In the genomic region with DNA sequence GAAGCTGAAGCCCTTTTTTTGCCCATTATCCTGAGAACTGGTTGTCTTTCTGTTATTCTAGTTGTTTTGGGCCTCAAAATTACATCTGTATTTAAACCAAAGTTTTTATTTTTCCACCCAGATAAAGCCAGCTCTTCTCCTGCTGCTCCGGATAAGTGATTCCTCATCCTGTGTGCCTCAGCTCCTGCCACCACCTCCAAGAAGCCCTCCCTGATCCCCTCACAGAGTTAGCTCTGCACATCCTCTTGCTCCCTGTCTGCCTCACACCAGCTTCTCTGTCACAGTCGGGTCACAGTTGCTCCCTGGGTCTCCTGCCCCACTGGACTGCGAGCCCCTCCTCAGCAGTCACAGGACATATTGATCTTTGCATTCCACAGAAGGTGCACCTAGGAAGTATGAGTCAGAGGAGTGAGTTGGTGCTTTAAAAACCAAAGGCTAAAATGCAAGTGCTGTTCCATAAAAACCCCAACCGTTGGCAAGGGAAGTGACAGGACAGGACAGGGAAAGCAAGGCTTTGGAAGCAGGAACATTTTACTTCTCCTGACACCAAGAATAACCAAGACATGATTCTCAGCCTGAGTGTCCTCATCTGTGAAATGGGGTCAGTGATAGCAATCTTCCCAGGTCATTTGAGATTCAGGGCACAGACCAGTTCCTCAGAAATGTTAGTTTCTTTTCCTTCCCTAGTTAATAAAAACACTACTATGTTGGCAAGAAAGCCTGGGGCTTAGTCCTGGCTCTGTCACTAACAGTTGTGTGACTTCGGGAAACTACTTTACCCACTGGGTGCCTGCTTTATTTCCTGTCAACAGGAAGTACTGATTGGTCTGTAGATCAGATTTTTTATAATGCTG, we compare ENCODE assay signal across 11 cellular contexts. TPM values are rescaled to one million over a fixed set of nuclear protein-coding genes. Genes with fewer than 3 reads are reported as not detected.
DNase-seq lines count a peak whose midpoint lies in the region; TF ChIP-seq lines count a peak whose summit lies in the region.
"Had no signal": no experiment of that assay in that cellular context is flagged by ENCODE, and none has a peak within 500 bp of the region (broad histone marks: within the 10 kb centered on the region; RNA-seq: fewer than 3 reads in every experiment).

No MANE protein-coding gene starts in this region.

- no peaks in the 10 kb centered on the region for H3K36me3 ChIP-seq in Peyer's patch
- H3K36me3 ChIP-seq in sigmoid colon: no peaks in the 10 kb centered on the region
- H3K36me3 ChIP-seq: upper lobe of left lung had no signal

- H3K27me3 ChIP-seq in Peyer's patch: no peaks in the 10 kb centered on the region
- H3K27me3 ChIP-seq in sigmoid colon: no peaks in the 10 kb centered on the region
- H3K27me3 ChIP-seq: upper lobe of left lung had no signal

- peaks cover 60% of the 10 kb centered on the region for H3K4me1 Mint-ChIP-seq in Calu3 (ENCODE audit: low read depth, unreplicated experiment)

- H3K4me1 ChIP-seq in Peyer's patch (peaks cover 0 to 33% (median 3%) of the 10 kb centered on the region in 4 donors), sigmoid colon (peaks cover 0 to 48% (median 27%) of the 10 kb centered on the region in 4 donors)

- BruUV-seq in Calu3 (replicated peaks; lab: Mats Ljungman, UMichigan): TSS peak; percentile 89

- peak overlapping the region; percentile 93 for H3K27ac Mint-ChIP-seq in Calu3 (ENCODE audit: unreplicated experiment)

- no peaks in the 10 kb centered on the region for H3K36me3 Mint-ChIP-seq in Calu3 (ENCODE audit: insufficient read depth, unreplicated experiment)

- H3K9me3 ChIP-seq in Peyer's patch (no peaks in the 10 kb centered on the region), sigmoid colon (no peaks in the 10 kb centered on the region)
- H3K9me3 ChIP-seq: upper lobe of left lung had no signal

- H3K4me3 ChIP-seq in Peyer's patch: no peak overlapping the region
- no peak overlapping the region for H3K4me3 ChIP-seq in sigmoid colon
- H3K4me3 ChIP-seq: upper lobe of left lung had no signal

- peak; percentile 69 for DNase-seq in Calu3
- peak in 1 of 3 donors; percentile 60 for DNase-seq in Peyer's patch
- DNase-seq in dermis blood vessel endothelial cell: peak; percentile 20
- DNase-seq in sigmoid colon: no peak
- no peak for DNase-seq in NCI-H2029 (lab: John Stamatoyannopoulos, UW)
- no peak for DNase-seq in NCI-H1694 treated with DMSO at 0.1 percent for 48 hours (lab: John Stamatoyannopoulos, UW)
- DNase-seq in AG08395 (ENCODE audit: low spot score): no peak
- DNase-seq in NCI-H146 (lab: John Stamatoyannopoulos, UW): no peak
- DNase-seq: activated effector memory CD4-positive, alpha-beta T cell treated with anti-CD3 and anti-CD28 coated beads, Interleukin-2, amount 50 U/mL, for 16 hours; NCI-H2081; upper lobe of left lung had no signal

- H3K9me3 Mint-ChIP-seq in Calu3 (ENCODE audit: low read depth, unreplicated experiment): peaks cover 3% of the 10 kb centered on the region

- CTCF ChIA-PET in Calu3 (lab: Charles Lee): interaction anchor here (0.5 to 1.9 kb wide), 10 partner anchors 11 to 191 kb away, joined by 3 to 10 read pairs (median 5); no protein-coding TSS in a partner anchor

- intact Hi-C loops in Calu3 (cut with micrococcal nuclease; ENCODE audit: unreplicated experiment): loop anchor here (1.0 to 10.0 kb wide), 5 partner anchors 36 to 268 kb away; partner anchors contain the start of genes ANLN and EEPD1
- intact Hi-C loops in sigmoid colon (cut with DNase I): no loop called here

- 56 to 68% methylated on average over 5 of the region's 5 CpGs for WGBS in sigmoid colon, 2 donors

- no peaks in the 10 kb centered on the region for H3K27me3 Mint-ChIP-seq in Calu3 (ENCODE audit: unreplicated experiment)

- TF ChIP-seq CTCF in Calu3 (IDR thresholded peaks at IDR 0.05; ENCODE audit: unreplicated experiment) (no peak), Peyer's patch (IDR thresholded peaks at IDR 0.05) (no peak), sigmoid colon (IDR thresholded peaks at IDR 0.05) (no peak)

- peak overlapping the region; percentile 57 for H3K4me3 Mint-ChIP-seq in Calu3 (ENCODE audit: low read depth, unreplicated experiment)

- TF ChIP-seq POLR2A in Peyer's patch (IDR thresholded peaks at IDR 0.05) (no peak), sigmoid colon (IDR thresholded peaks at IDR 0.05) (no peak)

- no peak for TF ChIP-seq EP300 in sigmoid colon (IDR thresholded peaks at IDR 0.05)

- H3K27ac ChIP-seq in Peyer's patch: peak overlapping the region in 3 of 4 donors; percentile 5 to 73 (median 61)
- H3K27ac ChIP-seq in sigmoid colon: peak overlapping the region; percentile 16 to 70 (median 43)
- H3K27ac ChIP-seq: upper lobe of left lung had no signal

RNA-seq across cellular contexts. Expression of gene EEPD1, which starts 36.5 kb away (rescaled TPM):
- total RNA-seq in Calu3 (2022) (48.8 and 55.5 TPM in 2 replicates), Peyer's patch (10 to 100 TPM; 19.8 to 46.3 (median 29.3) TPM), dermis blood vessel endothelial cell (1.3 and 5.1 TPM in 2 replicates), sigmoid colon (10 to 100 TPM; 10.9 to 18.1 (median 13.5) TPM)
- 10 to 100 TPM in 2 of 3 donors, 1 to 10 TPM in 1; 6.6 to 16.6 (median 14.3) TPM for polyA plus RNA-seq in sigmoid colon

Comparison
In these comparisons a context has a peak if more than half of its experiments do, and no peak if none do; other contexts are left out.
1. DNase-seq: peak in Calu3 (single experiment) and dermis blood vessel endothelial cell (single experiment); none in sigmoid colon (single experiment), NCI-H2029 (single experiment), NCI-H1694 treated with DMSO at 0.1 percent for 48 hours (single experiment), AG08395 (single experiment) and NCI-H146 (single experiment).